17 cellular contexts compared by ENCODE assay signal in genomic region chr2:15494877-15495276, GRCh38.
"Had no signal": no experiment of that assay in that cellular context is flagged by ENCODE, and none has a peak within 500 bp of the region (broad histone marks: within the 10 kb centered on the region; RNA-seq: fewer than 3 reads in every experiment).

No MANE protein-coding gene starts in this region.

- H3K36me3 ChIP-seq: ovary, thoracic aorta had no signal

- H3K4me3 ChIP-seq: ovary, thoracic aorta had no signal

- H3K9me3 ChIP-seq: ovary, thoracic aorta had no signal

- H3K27ac ChIP-seq: epithelial cell of prostate, ovary, thoracic aorta had no signal

- FAIRE-seq: keratinocyte had no signal

- H3K27me3 ChIP-seq: ovary had no signal

- DNase-seq: activated CD4-positive, alpha-beta T cell treated with anti-CD3 and anti-CD28 coated beads for 36 hours; activated CD8-positive, alpha-beta memory T cell treated with anti-CD3 and anti-CD28 coated beads, Interleukin-2, amount 50 U/mL, for 4 hours; activated CD8-positive, alpha-beta T cell treated with anti-CD3 and anti-CD28 coated beads, Interleukin-2, amount 10 ng/mL, durations not matched to agents 7 days and 5 days; activated gamma-delta T cell; activated T-cell treated with anti-CD3 and anti-CD28 coated beads, Interleukin-2, amount 50 U/mL, for 48 hours; amniotic stem cell; cerebellar nuclear complex; hippocampal formation; naive B cell; ovary; stimulated activated CD4-positive, alpha-beta T cell treated with anti-CD3 and anti-CD28 coated beads, Interleukin-1b, Interleukin-23, amount 100 ng/mL, for 48 hours; T-helper 2 cell had no signal

- ATAC-seq: activated CD4-positive, alpha-beta T cell treated with anti-CD3 and anti-CD28 coated beads for 36 hours; activated CD8-positive, alpha-beta T cell treated with anti-CD3 and anti-CD28 coated beads, Interleukin-2, amount 10 ng/mL, durations not matched to agents 7 days and 5 days; activated naive CD4-positive, alpha-beta T cell treated with anti-CD3 and anti-CD28 coated beads, Interleukin-2, amount 50 U/mL, for 72 hours; left lobe of liver had no signal
